ENCODE assay signal across 8 cellular contexts in genomic region chr2:180980943-180981898, GRCh38. TPM values are rescaled to one million over a fixed set of nuclear protein-coding genes. Genes with fewer than 3 reads are reported as not detected.
A peak's percentile ranks its signal among the peaks of the same experiment; 100 is the strongest.
DNase-seq lines count a peak whose midpoint lies in the region; ATAC-seq, FAIRE-seq and TF ChIP-seq lines count a peak whose summit lies in the region.

No MANE protein-coding gene starts in this region.

- intact Hi-C loops in K562 (cut with micrococcal nuclease) (loop anchor here (5.0 to 10.0 kb wide), 3 partner anchors 289 to 914 kb away; partner anchors contain the start of gene ITPRID2), gastrocnemius medialis (cut with DNase I; ENCODE audit: low total_unique reads) (loop anchor here (5.0 kb wide), 2 partner anchors 244 to 974 kb away; partner anchors contain the start of gene CWC22)

- in situ Hi-C loops in K562 (cut with MboI): no loop called here
- in situ Hi-C loops in gastrocnemius medialis (cut with MboI; ENCODE audit: low sequenced_read_pairs in 4 of 4): no loop called here

- WGBS in K562 (ENCODE audit: insufficient coverage, low coverage, missing lambda C conversion rate): under 1% methylated on average over 44 of the region's 81 CpGs

- H3K4me2 ChIP-seq in K562 (ENCODE audit: insufficient read depth, low read length): peak overlapping the region; percentile 75

- peak overlapping the region; percentile 53 for H3K4me3 ChIP-seq in K562
- peak overlapping the region; percentile 51 for H3K4me3 ChIP-seq in iPS-18c (ENCODE audit: insufficient read depth, low read depth, low read length)
- H3K4me3 ChIP-seq in gastrocnemius medialis: peak overlapping the region; percentile 71 to 85 (median 75)

- TF ChIP-seq EP300 in K562 (IDR thresholded peaks at IDR 0.05; ENCODE audit: low read length): no peak

- CTCF ChIA-PET in RWPE1 (lab: Yijun Ruan, JAX) (interaction anchor here (0.6 to 1.1 kb wide), 6 partner anchors 11 to 1094 kb away, joined by 3 to 5 read pairs (median 3); no protein-coding TSS in a partner anchor), K562 (lab: Yijun Ruan, JAX; ENCODE audit: low intra/inter-chr PET ratio) (interaction anchor here (0.7 kb wide), 2 partner anchors 17 to 48 kb away, joined by 3 read pairs; no protein-coding TSS in a partner anchor)

- peaks cover 33% of the 10 kb centered on the region for H3K36me3 ChIP-seq in K562 (ENCODE audit: control insufficient read depth, insufficient read depth, low read length)
- no peaks in the 10 kb centered on the region for H3K36me3 ChIP-seq in gastrocnemius medialis

- ATAC-seq in HG03025 (IDR thresholded peaks at IDR 0.05; ENCODE audit: low FRiP score, unreplicated experiment) (peak; percentile 19), K562 (peak; percentile 15), gastrocnemius medialis (peak; percentile 45 to 47), GM18858 (IDR thresholded peaks at IDR 0.05; ENCODE audit: unreplicated experiment) (no peak)

- TF ChIP-seq POLR2A in K562 (conservative IDR thresholded peaks at IDR 0.05): no peak
- no peak for TF ChIP-seq POLR2A in gastrocnemius medialis (IDR thresholded peaks at IDR 0.05)

- BruUV-seq in K562 (replicated peaks; lab: Mats Ljungman, UMichigan): TSS peak; percentile 58

- DNase-seq in NCI-H1417 (lab: John Stamatoyannopoulos, UW): peak; percentile 13 to 77 (median 70)
- DNase-seq in NCI-H1417 treated with DMSO at 0.1 percent for 48 hours (lab: John Stamatoyannopoulos, UW): no peak
- DNase-seq in RWPE1 (ENCODE audit: low spot score): no peak
- DNase-seq in K562 (ENCODE audit: extremely low read depth in 1 of 4, low spot score in 3 of 4): peak in 2 of 4 experiments; percentile 42 to 68
- DNase-seq in gastrocnemius medialis: no peak

- peaks cover 51% of the 10 kb centered on the region for H3K79me2 ChIP-seq in K562 (ENCODE audit: control insufficient read depth, insufficient read depth, low read length)

- POLR2A ChIA-PET in RWPE1 (lab: Yijun Ruan, JAX; ENCODE audit: low non-redundant PET): interaction anchor here (0.6 to 1.4 kb wide), 3 partner anchors 11 to 303 kb away, joined by 3 read pairs; no protein-coding TSS in a partner anchor
- POLR2A ChIA-PET in K562 (lab: Yijun Ruan, JAX): interaction anchor here (0.6 to 4.4 kb wide), 15 partner anchors 10 to 1062 kb away, joined by 3 to 38 read pairs (median 4); no protein-coding TSS in a partner anchor

- H3K4me1 ChIP-seq in K562 (replicated peaks in 1 of 2; ENCODE audit: control insufficient read depth in 2 of 2, insufficient read depth in 2 of 2, low read length in 2 of 2): peaks cover 8 to 25% of the 10 kb centered on the region in 2 experiments; a peak in 4 of 5 replicates
- H3K4me1 ChIP-seq in gastrocnemius medialis: peaks cover 41 to 47% of the 10 kb centered on the region in 2 donors

- H4K20me1 ChIP-seq in K562 (replicated peaks; ENCODE audit: control insufficient read depth, insufficient read depth, low read length): no peaks in the 10 kb centered on the region

- H3K9me1 ChIP-seq in K562 (ENCODE audit: control insufficient read depth, insufficient read depth, low read length): no peaks in the 10 kb centered on the region

- H3K27me3 ChIP-seq in K562 (ENCODE audit: control insufficient read depth in 2 of 2, insufficient read depth in 2 of 2, low read length in 2 of 2) (no peaks in the 10 kb centered on the region), gastrocnemius medialis (no peaks in the 10 kb centered on the region)

- peak; percentile 49 for FAIRE-seq in K562 (lab: Jason Lieb, UNC)

- peak overlapping the region; percentile 81 to 95 for H3K9ac ChIP-seq in K562 (ENCODE audit: insufficient read depth in 1 of 2, low read depth in 2 of 2, low read length in 2 of 2)

- H2AFZ ChIP-seq in K562 (ENCODE audit: low read depth, low read length): peak overlapping the region; percentile 77

- 0 out of 2 replicates have a peak, but pooled peaks have one; percentile 4 for TF ChIP-seq CTCF in RWPE1 (conservative IDR thresholded peaks at IDR 0.05; ENCODE audit: low read depth)
- no peak for TF ChIP-seq CTCF in K562 (IDR thresholded peaks at IDR 0.05 in 2 of 3, conservative IDR thresholded peaks at IDR 0.05 in 1 of 3; ENCODE audit: insufficient read depth in 2 of 3, low read depth in 1 of 3, low read length in 3 of 3)
- no peak for TF ChIP-seq CTCF in gastrocnemius medialis (IDR thresholded peaks at IDR 0.05 in 4 of 5, conservative IDR thresholded peaks at IDR 0.05 in 1 of 5)

- H3K27ac ChIP-seq in RWPE1 (peak overlapping the region; percentile 86), K562 (ENCODE audit: extremely low read depth, low read depth, low read length) (peak overlapping the region; percentile 78), gastrocnemius medialis (peak overlapping the region; percentile 80 to 92 (median 87))

- H3K9me3 ChIP-seq in K562 (replicated peaks; ENCODE audit: control insufficient read depth, insufficient read depth, low read depth, low read length) (no peaks in the 10 kb centered on the region), iPS-18c (ENCODE audit: control insufficient read depth, insufficient read depth, low read length) (no peaks in the 10 kb centered on the region), gastrocnemius medialis (no peaks in the 10 kb centered on the region)

- no peak for TF ChIP-seq RAD21 in K562 (CRISPR knock-in tag; conservative IDR thresholded peaks at IDR 0.05 in 1 of 2, IDR thresholded peaks at IDR 0.05 in 1 of 2)

TF ChIP-seq in K562, 482 proteins besides CTCF, POLR2A, EP300 and RAD21 (continues in another document):
- TF ChIP-seq ZNF324 (CRISPR knock-in tag; IDR thresholded peaks at IDR 0.05) (no peak), EWSR1 (IDR thresholded peaks at IDR 0.05; ENCODE audit: borderline replicate concordance, low read depth, partially characterized antibody) (no peak), JUN (IDR thresholded peaks at IDR 0.05; ENCODE audit: borderline replicate concordance, low read depth, low read length) (no peak), JUN (CRISPR knock-in tag; IDR thresholded peaks at IDR 0.05; ENCODE audit: borderline replicate concordance) (no peak), FOXM1 (IDR thresholded peaks at IDR 0.05; ENCODE audit: low read depth) (peak; percentile 43; the same call in 1 of the 2 replicates), FOXM1 (CRISPR knock-in tag; IDR thresholded peaks at IDR 0.05; ENCODE audit: low read depth) (no peak), NR3C1 (CRISPR knock-in tag; IDR thresholded peaks at IDR 0.05) (no peak), ARID2 (IDR thresholded peaks at IDR 0.05) (no peak), ZNF253 (CRISPR knock-in tag; conservative IDR thresholded peaks at IDR 0.05) (no peak), ZNF609 (CRISPR knock-in tag; IDR thresholded peaks at IDR 0.05; ENCODE audit: borderline replicate concordance) (no peak), MCM2 (IDR thresholded peaks at IDR 0.05; ENCODE audit: low read depth) (no peak)

RNA-seq across cellular contexts. Expression of gene UBE2E3, which starts 0.8 kb away (rescaled TPM):
- 18.2 and 24.0 TPM in 2 replicates for total RNA-seq in K562 (2011; cell fraction: chromatin; rRNA removed; ENCODE audit: low replicate concordance)
- 10.8 and 15.1 TPM in 2 replicates for total RNA-seq in K562 (2011; cell fraction: nucleolus; rRNA removed)
- 16.6 and 32.3 TPM in 2 replicates for total RNA-seq in K562 (2011; cell fraction: nucleoplasm; rRNA removed)
- total RNA-seq in K562 (2014; rRNA removed) (58.2 and 81.2 TPM in 2 replicates), K562 (2014; rRNA removed; fragmentation: Illumina TruSeq; extraction: Trizol) (70.4 and 81.0 TPM in 2 replicates), K562 (2015; rRNA removed; fragmentation: Illumina TruSeq; extraction: Trizol) (67.4 and 69.6 TPM in 2 replicates), K562 (2021) (74.3 and 78.0 TPM in 2 replicates), gastrocnemius medialis (100 to 1,000 TPM in 1 of 4 donors, 10 to 100 TPM in 3; 84.0 to 120 (median 86.4) TPM)
- polyA plus RNA-seq in K562 (2011; rRNA removed) (101 and 129 TPM in 2 replicates), K562 (2014; fragmentation: Illumina TruSeq; extraction: Trizol) (141 and 173 TPM in 2 replicates), K562 (2014; fragmentation: Nextera tagmentation; extraction: Ambion mirVana) (10 to 100 TPM; 84.8 to 97.1 TPM), K562 (2014; rRNA removed) (61.4 and 82.4 TPM in 2 replicates)
- polyA plus RNA-seq in K562 (2011; cell fraction: cytosol; rRNA removed): 87.9 and 120 TPM in 2 replicates
- 55.8 and 84.4 TPM in 2 replicates for polyA plus RNA-seq in K562 (2011; cell fraction: nucleus; rRNA removed)
- polyA plus RNA-seq in K562 (2012): 74.1 and 79.5 TPM in 2 replicates
- polyA minus RNA-seq in K562 (2011; rRNA and poly(A)+ RNA removed): 40.5 and 50.1 TPM in 2 replicates
- polyA minus RNA-seq in K562 (2011; cell fraction: cytosol; rRNA and poly(A)+ RNA removed): 28.4 and 29.7 TPM in 2 replicates
- 27.9 and 66.4 TPM in 2 replicates for polyA minus RNA-seq in K562 (2011; cell fraction: nucleus; rRNA and poly(A)+ RNA removed)

Comparison
In these comparisons a context has a peak if more than half of its experiments do, and no peak if none do; other contexts are left out.
1. DNase-seq: peak in NCI-H1417 (3 of 3); none in NCI-H1417 treated with DMSO at 0.1 percent for 48 hours (single experiment), RWPE1 (single experiment) and gastrocnemius medialis (0 of 2).
2. Peak in every context shown above with its lines, with median percentiles within 50 percentile points of each other: H3K27ac ChIP-seq and H3K4me3 ChIP-seq.